1 cellular context compared by ENCODE assay signal in the genomic region with DNA sequence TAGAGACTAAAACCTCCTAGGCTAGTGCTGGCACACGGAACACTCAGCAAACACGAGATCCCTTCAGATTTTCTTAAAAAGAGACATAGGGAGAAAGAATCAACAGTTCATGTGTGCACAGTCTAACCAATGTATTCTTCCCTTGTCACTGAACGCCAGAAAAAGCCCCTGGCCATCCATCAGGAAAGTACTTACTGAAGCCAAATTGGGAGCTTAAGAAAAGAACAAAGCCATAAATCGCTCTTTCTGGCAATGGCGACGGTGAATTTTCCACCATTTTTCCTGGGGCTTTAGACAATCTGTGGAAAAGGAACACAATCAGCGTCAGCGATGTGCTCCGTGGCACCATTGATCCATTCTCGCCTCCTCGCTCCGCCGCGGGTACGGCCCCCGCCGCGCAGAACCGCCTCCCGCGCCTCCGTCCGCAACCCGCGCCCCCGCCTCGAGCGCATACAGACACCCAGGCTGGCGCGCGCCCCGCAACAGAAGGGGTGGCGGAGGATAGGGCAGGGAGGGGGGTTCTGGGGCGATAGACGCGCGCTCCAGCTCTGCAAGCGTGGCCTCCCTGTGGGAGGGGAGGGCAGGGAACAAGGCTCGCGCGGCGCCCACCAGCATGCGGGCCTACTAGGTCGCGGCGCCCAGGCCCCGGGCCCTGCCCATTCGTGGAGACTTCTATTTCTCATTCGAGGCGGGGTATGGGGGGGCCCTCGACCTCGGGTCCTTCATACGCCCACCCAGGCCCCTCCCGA.
TF ChIP-seq lines count a peak whose summit lies in the region.

No MANE protein-coding gene starts in this region.

TF ChIP-seq in K562, 482 proteins besides CTCF, POLR2A, EP300 and RAD21 (continued from another document and continues in another):
- TF ChIP-seq, protein P1, sequence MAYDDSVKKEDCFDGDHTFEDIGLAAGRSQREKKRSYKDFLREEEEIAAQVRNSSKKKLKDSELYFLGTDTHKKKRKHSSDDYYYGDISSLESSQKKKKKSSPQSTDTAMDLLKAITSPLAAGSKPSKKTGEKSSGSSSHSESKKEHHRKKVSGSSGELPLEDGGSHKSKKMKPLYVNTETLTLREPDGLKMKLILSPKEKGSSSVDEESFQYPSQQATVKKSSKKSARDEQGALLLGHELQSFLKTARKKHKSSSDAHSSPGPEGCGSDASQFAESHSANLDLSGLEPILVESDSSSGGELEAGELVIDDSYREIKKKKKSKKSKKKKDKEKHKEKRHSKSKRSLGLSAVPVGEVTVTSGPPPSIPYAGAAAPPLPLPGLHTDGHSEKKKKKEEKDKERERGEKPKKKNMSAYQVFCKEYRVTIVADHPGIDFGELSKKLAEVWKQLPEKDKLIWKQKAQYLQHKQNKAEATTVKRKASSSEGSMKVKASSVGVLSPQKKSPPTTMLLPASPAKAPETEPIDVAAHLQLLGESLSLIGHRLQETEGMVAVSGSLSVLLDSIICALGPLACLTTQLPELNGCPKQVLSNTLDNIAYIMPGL (CRISPR knock-in tag; IDR thresholded peaks at IDR 0.05) = 0 out of 2 replicates have a peak, but pooled peaks have one; percentile 54
- TF ChIP-seq, protein P2, sequence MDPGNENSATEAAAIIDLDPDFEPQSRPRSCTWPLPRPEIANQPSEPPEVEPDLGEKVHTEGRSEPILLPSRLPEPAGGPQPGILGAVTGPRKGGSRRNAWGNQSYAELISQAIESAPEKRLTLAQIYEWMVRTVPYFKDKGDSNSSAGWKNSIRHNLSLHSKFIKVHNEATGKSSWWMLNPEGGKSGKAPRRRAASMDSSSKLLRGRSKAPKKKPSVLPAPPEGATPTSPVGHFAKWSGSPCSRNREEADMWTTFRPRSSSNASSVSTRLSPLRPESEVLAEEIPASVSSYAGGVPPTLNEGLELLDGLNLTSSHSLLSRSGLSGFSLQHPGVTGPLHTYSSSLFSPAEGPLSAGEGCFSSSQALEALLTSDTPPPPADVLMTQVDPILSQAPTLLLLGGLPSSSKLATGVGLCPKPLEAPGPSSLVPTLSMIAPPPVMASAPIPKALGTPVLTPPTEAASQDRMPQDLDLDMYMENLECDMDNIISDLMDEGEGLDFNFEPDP (CRISPR knock-in tag; IDR thresholded peaks at IDR 0.05) = no peak
- TF ChIP-seq ZSCAN32 (CRISPR knock-in tag; IDR thresholded peaks at IDR 0.05) = no peak
- no peak for TF ChIP-seq TOE1 (IDR thresholded peaks at IDR 0.05; ENCODE audit: borderline replicate concordance)
- TF ChIP-seq TOE1 (CRISPR knock-in tag; IDR thresholded peaks at IDR 0.05; ENCODE audit: borderline replicate concordance, low read depth) = no peak
- TF ChIP-seq BRF1 (IDR thresholded peaks at IDR 0.05; ENCODE audit: borderline replicate concordance, extremely low read depth, insufficient read length) = no peak
- TF ChIP-seq TRIM28 (IDR thresholded peaks at IDR 0.05) = no peak
- TF ChIP-seq, protein P3, sequence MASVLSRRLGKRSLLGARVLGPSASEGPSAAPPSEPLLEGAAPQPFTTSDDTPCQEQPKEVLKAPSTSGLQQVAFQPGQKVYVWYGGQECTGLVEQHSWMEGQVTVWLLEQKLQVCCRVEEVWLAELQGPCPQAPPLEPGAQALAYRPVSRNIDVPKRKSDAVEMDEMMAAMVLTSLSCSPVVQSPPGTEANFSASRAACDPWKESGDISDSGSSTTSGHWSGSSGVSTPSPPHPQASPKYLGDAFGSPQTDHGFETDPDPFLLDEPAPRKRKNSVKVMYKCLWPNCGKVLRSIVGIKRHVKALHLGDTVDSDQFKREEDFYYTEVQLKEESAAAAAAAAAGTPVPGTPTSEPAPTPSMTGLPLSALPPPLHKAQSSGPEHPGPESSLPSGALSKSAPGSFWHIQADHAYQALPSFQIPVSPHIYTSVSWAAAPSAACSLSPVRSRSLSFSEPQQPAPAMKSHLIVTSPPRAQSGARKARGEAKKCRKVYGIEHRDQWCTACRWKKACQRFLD (CRISPR knock-in tag; IDR thresholded peaks at IDR 0.05) = peak; percentile 85
- no peak for TF ChIP-seq CREBBP (IDR thresholded peaks at IDR 0.05; ENCODE audit: low read depth, low read length)
- TF ChIP-seq ZNF282 (CRISPR knock-in tag; IDR thresholded peaks at IDR 0.05) = no peak
- TF ChIP-seq ZFP36 (IDR thresholded peaks at IDR 0.05; ENCODE audit: low read depth, low read length, partially characterized antibody) = peak; percentile 16
- no peak; the same call in 1 of the 2 replicates for TF ChIP-seq TAF7 (tag; IDR thresholded peaks at IDR 0.05)
- peak; percentile 75; the same call in 1 of the 2 replicates for TF ChIP-seq RNF2 (IDR thresholded peaks at IDR 0.05)
- TF ChIP-seq RB1 (IDR thresholded peaks at IDR 0.05; ENCODE audit: low read depth) = peak; percentile 53
- no peak for TF ChIP-seq ZNF695 (CRISPR knock-in tag; IDR thresholded peaks at IDR 0.05)
- no peak for TF ChIP-seq ZNF408 (CRISPR knock-in tag; IDR thresholded peaks at IDR 0.05; ENCODE audit: low read depth)
- TF ChIP-seq, protein P4, sequence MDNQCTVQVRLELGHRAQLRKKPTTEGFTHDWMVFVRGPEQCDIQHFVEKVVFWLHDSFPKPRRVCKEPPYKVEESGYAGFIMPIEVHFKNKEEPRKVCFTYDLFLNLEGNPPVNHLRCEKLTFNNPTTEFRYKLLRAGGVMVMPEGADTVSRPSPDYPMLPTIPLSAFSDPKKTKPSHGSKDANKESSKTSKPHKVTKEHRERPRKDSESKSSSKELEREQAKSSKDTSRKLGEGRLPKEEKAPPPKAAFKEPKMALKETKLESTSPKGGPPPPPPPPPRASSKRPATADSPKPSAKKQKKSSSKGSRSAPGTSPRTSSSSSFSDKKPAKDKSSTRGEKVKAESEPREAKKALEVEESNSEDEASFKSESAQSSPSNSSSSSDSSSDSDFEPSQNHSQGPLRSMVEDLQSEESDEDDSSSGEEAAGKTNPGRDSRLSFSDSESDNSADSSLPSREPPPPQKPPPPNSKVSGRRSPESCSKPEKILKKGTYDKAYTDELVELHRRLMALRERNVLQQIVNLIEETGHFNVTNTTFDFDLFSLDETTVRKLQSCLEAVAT (IDR thresholded peaks at IDR 0.05) = no peak; a peak in 1 of 4 replicates
- TF ChIP-seq ETV6 (IDR thresholded peaks at IDR 0.05; ENCODE audit: borderline replicate concordance in 1 of 2, low read depth in 2 of 2, low read length in 1 of 2) = no peak
- no peak for TF ChIP-seq ETV6 (CRISPR knock-in tag; IDR thresholded peaks at IDR 0.05; ENCODE audit: borderline replicate concordance)
- TF ChIP-seq HNRNPK (IDR thresholded peaks at IDR 0.05; ENCODE audit: low read depth, low read length, poor library complexity, severe bottlenecking) = no peak
- TF ChIP-seq TRIM24 (IDR thresholded peaks at IDR 0.05) = no peak
- no peak for TF ChIP-seq EHMT2 (IDR thresholded peaks at IDR 0.05)
- TF ChIP-seq, protein P5, sequence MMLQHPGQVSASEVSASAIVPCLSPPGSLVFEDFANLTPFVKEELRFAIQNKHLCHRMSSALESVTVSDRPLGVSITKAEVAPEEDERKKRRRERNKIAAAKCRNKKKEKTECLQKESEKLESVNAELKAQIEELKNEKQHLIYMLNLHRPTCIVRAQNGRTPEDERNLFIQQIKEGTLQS (IDR thresholded peaks at IDR 0.05) = no peak
- TF ChIP-seq, protein P5 (CRISPR knock-in tag; conservative IDR thresholded peaks at IDR 0.05) = peak; percentile 27; the same call in 1 of the 2 replicates
- no peak for TF ChIP-seq ZNF766 (CRISPR knock-in tag; conservative IDR thresholded peaks at IDR 0.05)
- TF ChIP-seq TEAD1 (CRISPR knock-in tag; IDR thresholded peaks at IDR 0.05) = 0 out of 4 replicates have a peak, but pooled peaks have one; percentile 43 to 72
- peak in 1 of 2 experiments; percentile 30; a peak in 1 of 4 replicates for TF ChIP-seq SIN3A (IDR thresholded peaks at IDR 0.05; ENCODE audit: borderline replicate concordance in 2 of 2, control insufficient read depth in 1 of 2, low read depth in 2 of 2, low read length in 2 of 2)
- TF ChIP-seq SOX6 (IDR thresholded peaks at IDR 0.05) = no peak
- TF ChIP-seq POLR2H (tag; IDR thresholded peaks at IDR 0.05; ENCODE audit: low read depth) = no peak
- no peak for TF ChIP-seq NR2F6 (CRISPR knock-in tag; IDR thresholded peaks at IDR 0.05)
- TF ChIP-seq ZNF311 (CRISPR knock-in tag; IDR thresholded peaks at IDR 0.05) = no peak
- TF ChIP-seq, protein P6, sequence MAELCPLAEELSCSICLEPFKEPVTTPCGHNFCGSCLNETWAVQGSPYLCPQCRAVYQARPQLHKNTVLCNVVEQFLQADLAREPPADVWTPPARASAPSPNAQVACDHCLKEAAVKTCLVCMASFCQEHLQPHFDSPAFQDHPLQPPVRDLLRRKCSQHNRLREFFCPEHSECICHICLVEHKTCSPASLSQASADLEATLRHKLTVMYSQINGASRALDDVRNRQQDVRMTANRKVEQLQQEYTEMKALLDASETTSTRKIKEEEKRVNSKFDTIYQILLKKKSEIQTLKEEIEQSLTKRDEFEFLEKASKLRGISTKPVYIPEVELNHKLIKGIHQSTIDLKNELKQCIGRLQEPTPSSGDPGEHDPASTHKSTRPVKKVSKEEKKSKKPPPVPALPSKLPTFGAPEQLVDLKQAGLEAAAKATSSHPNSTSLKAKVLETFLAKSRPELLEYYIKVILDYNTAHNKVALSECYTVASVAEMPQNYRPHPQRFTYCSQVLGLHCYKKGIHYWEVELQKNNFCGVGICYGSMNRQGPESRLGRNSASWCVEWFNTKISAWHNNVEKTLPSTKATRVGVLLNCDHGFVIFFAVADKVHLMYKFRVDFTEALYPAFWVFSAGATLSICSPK (IDR thresholded peaks at IDR 0.05; ENCODE audit: borderline replicate concordance) = no peak
- no peak for TF ChIP-seq SLC30A9 (CRISPR knock-in tag; IDR thresholded peaks at IDR 0.05)
- TF ChIP-seq YBX1 (IDR thresholded peaks at IDR 0.05) = no peak
- TF ChIP-seq MYBL2 (IDR thresholded peaks at IDR 0.05; ENCODE audit: low read depth) = no peak
- no peak for TF ChIP-seq MYBL2 (CRISPR knock-in tag; IDR thresholded peaks at IDR 0.05; ENCODE audit: borderline replicate concordance)
- no peak for TF ChIP-seq CXXC5 (CRISPR knock-in tag; IDR thresholded peaks at IDR 0.05)
- 0 out of 2 replicates have a peak, but pooled peaks have one; percentile 41 for TF ChIP-seq E2F3 (CRISPR knock-in tag; IDR thresholded peaks at IDR 0.05)
- no peak for TF ChIP-seq ZBED1 (IDR thresholded peaks at IDR 0.05)
- TF ChIP-seq, protein P7, sequence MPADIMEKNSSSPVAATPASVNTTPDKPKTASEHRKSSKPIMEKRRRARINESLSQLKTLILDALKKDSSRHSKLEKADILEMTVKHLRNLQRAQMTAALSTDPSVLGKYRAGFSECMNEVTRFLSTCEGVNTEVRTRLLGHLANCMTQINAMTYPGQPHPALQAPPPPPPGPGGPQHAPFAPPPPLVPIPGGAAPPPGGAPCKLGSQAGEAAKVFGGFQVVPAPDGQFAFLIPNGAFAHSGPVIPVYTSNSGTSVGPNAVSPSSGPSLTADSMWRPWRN (IDR thresholded peaks at IDR 0.05; ENCODE audit: low read depth) = no peak
- TF ChIP-seq CAMTA2 (CRISPR knock-in tag; conservative IDR thresholded peaks at IDR 0.05) = no peak
- TF ChIP-seq COPS2 (conservative IDR thresholded peaks at IDR 0.05) = no peak
- TF ChIP-seq ZNF699 (CRISPR knock-in tag; IDR thresholded peaks at IDR 0.05; ENCODE audit: insufficient replicate concordance) = no peak
- TF ChIP-seq ZNF175 (CRISPR knock-in tag; IDR thresholded peaks at IDR 0.05; ENCODE audit: low read depth) = 0 out of 2 replicates have a peak, but pooled peaks have one; percentile 23
- TF ChIP-seq, protein P8, sequence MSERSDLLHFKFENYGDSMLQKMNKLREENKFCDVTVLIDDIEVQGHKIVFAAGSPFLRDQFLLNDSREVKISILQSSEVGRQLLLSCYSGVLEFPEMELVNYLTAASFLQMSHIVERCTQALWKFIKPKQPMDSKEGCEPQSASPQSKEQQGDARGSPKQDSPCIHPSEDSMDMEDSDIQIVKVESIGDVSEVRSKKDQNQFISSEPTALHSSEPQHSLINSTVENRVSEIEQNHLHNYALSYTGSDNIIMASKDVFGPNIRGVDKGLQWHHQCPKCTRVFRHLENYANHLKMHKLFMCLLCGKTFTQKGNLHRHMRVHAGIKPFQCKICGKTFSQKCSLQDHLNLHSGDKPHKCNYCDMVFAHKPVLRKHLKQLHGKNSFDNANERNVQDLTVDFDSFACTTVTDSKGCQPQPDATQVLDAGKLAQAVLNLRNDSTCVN (CRISPR knock-in tag; IDR thresholded peaks at IDR 0.05) = 0 out of 2 replicates have a peak, but pooled peaks have one; percentile 83
- no peak for TF ChIP-seq RBM34 (IDR thresholded peaks at IDR 0.05; ENCODE audit: borderline replicate concordance, insufficient read depth, low read length)
- TF ChIP-seq RHOXF2B (CRISPR knock-in tag; conservative IDR thresholded peaks at IDR 0.05) = 0 out of 2 replicates have a peak, but pooled peaks have one; percentile 11
- TF ChIP-seq ESRRA (IDR thresholded peaks at IDR 0.05; ENCODE audit: borderline replicate concordance, low read depth) = no peak
- no peak for TF ChIP-seq MECOM (CRISPR knock-in tag; IDR thresholded peaks at IDR 0.05)
- TF ChIP-seq, protein P9, sequence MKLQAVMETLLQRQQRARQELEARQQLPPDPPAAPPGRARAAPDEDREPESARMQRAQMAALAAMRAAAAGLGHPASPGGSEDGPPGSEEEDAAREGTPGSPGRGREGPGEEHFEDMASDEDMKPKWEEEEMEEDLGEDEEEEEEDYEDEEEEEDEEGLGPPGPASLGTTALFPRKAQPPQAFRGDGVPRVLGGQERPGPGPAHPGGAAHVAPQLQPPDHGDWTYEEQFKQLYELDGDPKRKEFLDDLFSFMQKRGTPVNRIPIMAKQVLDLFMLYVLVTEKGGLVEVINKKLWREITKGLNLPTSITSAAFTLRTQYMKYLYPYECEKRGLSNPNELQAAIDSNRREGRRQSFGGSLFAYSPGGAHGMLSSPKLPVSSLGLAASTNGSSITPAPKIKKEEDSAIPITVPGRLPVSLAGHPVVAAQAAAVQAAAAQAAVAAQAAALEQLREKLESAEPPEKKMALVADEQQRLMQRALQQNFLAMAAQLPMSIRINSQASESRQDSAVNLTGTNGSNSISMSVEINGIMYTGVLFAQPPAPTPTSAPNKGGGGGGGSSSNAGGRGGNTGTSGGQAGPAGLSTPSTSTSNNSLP (IDR thresholded peaks at IDR 0.05; ENCODE audit: borderline replicate concordance, low read depth, low read length) = no peak
- no peak for TF ChIP-seq ZNF707 (CRISPR knock-in tag; conservative IDR thresholded peaks at IDR 0.05)
- TF ChIP-seq TEAD2 (tag; IDR thresholded peaks at IDR 0.05) = no peak
